In genomic region chr7:20282960-20283359, GRCh38 we compare ENCODE assay signal across 28 cellular contexts. TPM values are rescaled to one million over a fixed set of nuclear protein-coding genes. Genes with fewer than 3 reads are reported as not detected.
DNase-seq lines count a peak whose midpoint lies in the region; ATAC-seq, FAIRE-seq and TF ChIP-seq lines count a peak whose summit lies in the region.
"Had no signal": no experiment of that assay in that cellular context is flagged by ENCODE, and none has a peak within 500 bp of the region (broad histone marks: within the 10 kb centered on the region; RNA-seq: fewer than 3 reads in every experiment).

No MANE protein-coding gene starts in this region.

- H3K9me2 ChIP-seq in GM23248 (ENCODE audit: insufficient read depth): no peaks in the 10 kb centered on the region

- no TSS peak for BruUV-seq in Calu3 (replicated peaks; lab: Mats Ljungman, UMichigan)
- BruUV-seq in Caco-2 (replicated peaks; lab: Mats Ljungman, UMichigan): no TSS peak

- H3K79me2 ChIP-seq in GM23248 (ENCODE audit: insufficient read depth) (no peaks in the 10 kb centered on the region), KMS-11 (ENCODE audit: insufficient read depth, low read depth) (no peaks in the 10 kb centered on the region)

- peaks cover 9% of the 10 kb centered on the region; the same call in 1 of the 2 replicates for H3F3A ChIP-seq in GM23248 (ENCODE audit: insufficient read depth)

- H3K4me3 ChIP-seq in GM23248: no peak overlapping the region
- no peak overlapping the region for H3K4me3 ChIP-seq in KMS-11 (IDR thresholded peaks at IDR 0.05; ENCODE audit: insufficient read depth, low read depth, low read length)
- H3K4me3 ChIP-seq in tibial nerve: no peak overlapping the region
- no peak overlapping the region for H3K4me3 ChIP-seq in Caco-2 (ENCODE audit: low read depth, low read length)
- H3K4me3 ChIP-seq: ascending aorta, cardiac muscle cell, upper lobe of left lung had no signal

- H3K36me3 Mint-ChIP-seq in Calu3 (ENCODE audit: insufficient read depth, unreplicated experiment) (peaks cover under 1% of the 10 kb centered on the region), Caco-2 (ENCODE audit: insufficient read depth, unreplicated experiment) (no peaks in the 10 kb centered on the region)
- H3K36me3 Mint-ChIP-seq: activated CD8-positive, alpha-beta memory T cell treated with anti-CD3 and anti-CD28 coated beads, Interleukin-2, amount 10 ng/mL, durations not matched to agents 7 days and 5 days; CD14-positive monocyte had no signal

- no peak for TF ChIP-seq POLR2A in tibial nerve (IDR thresholded peaks at IDR 0.05)

- 73 to 75% methylated on average over 1 of the region's 1 CpG for WGBS in GM23248 (ENCODE audit: low coverage in 1 of 2, low lambda C conversion rate in 2 of 2, missing lambda C conversion rate in 2 of 2), 2 experiments
- WGBS in tibial nerve, 2 donors: 86 to 93% methylated on average over 1 of the region's 1 CpG

- H3K4me1 ChIP-seq in GM23248 (ENCODE audit: insufficient read depth): peaks cover 19% of the 10 kb centered on the region
- H3K4me1 ChIP-seq in KMS-11 (ENCODE audit: low read depth, poor library complexity, severe bottlenecking): peaks cover 80% of the 10 kb centered on the region
- H3K4me1 ChIP-seq in tibial nerve: no peaks in the 10 kb centered on the region
- peaks cover 17% of the 10 kb centered on the region for H3K4me1 ChIP-seq in Caco-2
- H3K4me1 ChIP-seq: ascending aorta, upper lobe of left lung had no signal

- no peaks in the 10 kb centered on the region for H3K27me3 ChIP-seq in GM23248 (replicated peaks; ENCODE audit: insufficient read depth)
- H3K27me3 ChIP-seq in KMS-11 (ENCODE audit: insufficient read depth, low read depth): no peaks in the 10 kb centered on the region
- H3K27me3 ChIP-seq in tibial nerve: no peaks in the 10 kb centered on the region
- H3K27me3 ChIP-seq in Caco-2 (replicated peaks; ENCODE audit: control insufficient read depth, insufficient read depth, low read length): no peaks in the 10 kb centered on the region
- H3K27me3 ChIP-seq: ascending aorta, cardiac muscle cell, upper lobe of left lung had no signal

- H3K9ac ChIP-seq in GM23248: no peak overlapping the region
- peak overlapping the region; percentile 33 for H3K9ac ChIP-seq in KMS-11

- in situ Hi-C loops in GM23248 (cut with MboI): no loop called here

- H3K9me3 Mint-ChIP-seq in Calu3 (ENCODE audit: low read depth, unreplicated experiment): peaks cover 5% of the 10 kb centered on the region
- H3K9me3 Mint-ChIP-seq in Caco-2 (ENCODE audit: unreplicated experiment): no peaks in the 10 kb centered on the region
- H3K9me3 Mint-ChIP-seq: activated T-cell treated with anti-CD3 and anti-CD28 coated beads, Interleukin-2, amount 50 U/mL, for 72 hours; CD14-positive monocyte; H9; nephron progenitor cell; T-helper 1 cell treated with Interleukin-12 subunit alpha and Interleukin-12 subunit beta and Interleukin-4 antibody, amounts not matched to agents 30 μg/mL and 1 μg/mL, for 36 hours had no signal

- no peak for TF ChIP-seq EP300 in tibial nerve (IDR thresholded peaks at IDR 0.05)

- H3K9me3 ChIP-seq in GM23248 (ENCODE audit: low read depth): no peaks in the 10 kb centered on the region
- H3K9me3 ChIP-seq in tibial nerve: no peaks in the 10 kb centered on the region
- no peaks in the 10 kb centered on the region for H3K9me3 ChIP-seq in Caco-2
- H3K9me3 ChIP-seq: ascending aorta, upper lobe of left lung had no signal

- DNase-seq in Calu3 (no peak), GM23248 (peak; percentile 33), tibial nerve (ENCODE audit: low spot score in 2 of 2) (no peak), NCI-H2029 treated with DMSO at 0.1 percent for 48 hours (lab: John Stamatoyannopoulos, UW) (no peak), Caco-2 (no peak)
- DNase-seq: activated CD4-positive, CD25-positive, alpha-beta regulatory T cell; activated CD8-positive, alpha-beta memory T cell treated with anti-CD3 and anti-CD28 coated beads, Interleukin-2, amount 10 ng/mL, durations not matched to agents 7 days and 5 days; activated T-cell treated with anti-CD3 and anti-CD28 coated beads, Interleukin-2, amount 50 U/mL, for 72 hours; H9; mammary epithelial cell; NCI-H1417 treated with DMSO at 0.1 percent for 48 hours; NCI-H446 treated with DMSO at 0.1 percent for 48 hours; NCI-H774; nephron progenitor cell; stimulated activated CD4-positive, alpha-beta T cell treated with anti-CD3 and anti-CD28 coated beads, Interleukin-15, amount 100 ng/mL, for 24 hours; stimulated activated CD4-positive, alpha-beta T cell treated with anti-CD3 and anti-CD28 coated beads, Interleukin-4, amount 100 ng/mL, for 4 hours; substantia nigra; upper lobe of left lung had no signal

- no peaks in the 10 kb centered on the region for H3K36me3 ChIP-seq in GM23248 (ENCODE audit: low read depth)
- no peaks in the 10 kb centered on the region for H3K36me3 ChIP-seq in KMS-11 (ENCODE audit: insufficient read depth)
- no peaks in the 10 kb centered on the region for H3K36me3 ChIP-seq in tibial nerve
- no peaks in the 10 kb centered on the region for H3K36me3 ChIP-seq in Caco-2 (ENCODE audit: control insufficient read depth, insufficient read depth, low read length)
- H3K36me3 ChIP-seq: ascending aorta, cardiac muscle cell, upper lobe of left lung had no signal

- TF ChIP-seq CTCF in Calu3 (IDR thresholded peaks at IDR 0.05; ENCODE audit: unreplicated experiment): no peak
- no peak for TF ChIP-seq CTCF in KMS-11 (conservative IDR thresholded peaks at IDR 0.05; ENCODE audit: low read depth, low read length)
- no peak for TF ChIP-seq CTCF in tibial nerve (IDR thresholded peaks at IDR 0.05)
- TF ChIP-seq CTCF in Caco-2 (IDR thresholded peaks at IDR 0.05; ENCODE audit: insufficient read depth in 1 of 2, low read depth in 1 of 2, low read length in 1 of 2, severe bottlenecking in 1 of 2, unreplicated experiment in 1 of 2): no peak

- H3K4me1 Mint-ChIP-seq in Calu3 (ENCODE audit: low read depth, unreplicated experiment): peaks cover 54% of the 10 kb centered on the region
- peaks cover 12% of the 10 kb centered on the region for H3K4me1 Mint-ChIP-seq in Caco-2 (ENCODE audit: low read depth, unreplicated experiment)
- H3K4me1 Mint-ChIP-seq: CD14-positive monocyte, nephron progenitor cell had no signal

- POLR2A ChIA-PET in Caco-2 (lab: Charles Lee): no interaction called here

- H3K4me3 Mint-ChIP-seq in Calu3 (ENCODE audit: low read depth, unreplicated experiment) (no peak overlapping the region), Caco-2 (ENCODE audit: unreplicated experiment) (no peak overlapping the region)
- H3K4me3 Mint-ChIP-seq: activated CD8-positive, alpha-beta memory T cell treated with anti-CD3 and anti-CD28 coated beads, Interleukin-2, amount 10 ng/mL, durations not matched to agents 7 days and 5 days; activated T-cell treated with anti-CD3 and anti-CD28 coated beads, Interleukin-2, amount 50 U/mL, for 72 hours; CD14-positive monocyte; H9; nephron progenitor cell; T-helper 1 cell treated with Interleukin-12 subunit alpha and Interleukin-12 subunit beta and Interleukin-4 antibody, amounts not matched to agents 30 μg/mL and 1 μg/mL, for 36 hours had no signal

- H3K4me2 ChIP-seq in GM23248 (ENCODE audit: unreplicated experiment) (no peak overlapping the region), KMS-11 (peak overlapping the region; percentile 89)

- FAIRE-seq in endometrium (lab: Jason Lieb, UNC): peak; percentile 67
- FAIRE-seq: A204.1, colon had no signal

- ATAC-seq in GM18520 (IDR thresholded peaks at IDR 0.05; ENCODE audit: unreplicated experiment): no peak
- ATAC-seq: activated CD8-positive, alpha-beta memory T cell treated with anti-CD3 and anti-CD28 coated beads, Interleukin-2, amount 10 ng/mL, durations not matched to agents 7 days and 5 days; activated T-cell treated with anti-CD3 and anti-CD28 coated beads, Interleukin-2, amount 50 U/mL, for 72 hours had no signal

- H3K27ac Mint-ChIP-seq in Calu3 (ENCODE audit: unreplicated experiment) (peak overlapping the region; percentile 23), Caco-2 (ENCODE audit: unreplicated experiment) (no peak overlapping the region)
- H3K27ac Mint-ChIP-seq: activated CD8-positive, alpha-beta memory T cell treated with anti-CD3 and anti-CD28 coated beads, Interleukin-2, amount 10 ng/mL, durations not matched to agents 7 days and 5 days; CD14-positive monocyte; H9; nephron progenitor cell; T-helper 1 cell treated with Interleukin-12 subunit alpha and Interleukin-12 subunit beta and Interleukin-4 antibody, amounts not matched to agents 30 μg/mL and 1 μg/mL, for 36 hours had no signal

- H3K27me3 Mint-ChIP-seq in Calu3 (ENCODE audit: unreplicated experiment) (no peaks in the 10 kb centered on the region), Caco-2 (ENCODE audit: insufficient read depth, unreplicated experiment) (no peaks in the 10 kb centered on the region)

- intact Hi-C loops in Calu3 (cut with micrococcal nuclease; ENCODE audit: unreplicated experiment): no loop called here
- intact Hi-C loops in Caco-2 (cut with micrococcal nuclease; ENCODE audit: unreplicated experiment): no loop called here

- H4K20me1 ChIP-seq in GM23248 (ENCODE audit: insufficient read depth) (no peaks in the 10 kb centered on the region), KMS-11 (ENCODE audit: insufficient read depth) (no peaks in the 10 kb centered on the region)

- no peak overlapping the region for H2AFZ ChIP-seq in GM23248
- H2AFZ ChIP-seq in KMS-11 (ENCODE audit: low read depth): 0 out of 2 replicates have a peak overlapping the region, but pooled peaks have one; percentile 0

- CTCF ChIA-PET in Calu3 (lab: Charles Lee): interaction anchor here (0.6 to 1.1 kb wide), 2 partner anchors 18 to 90 kb away, joined by 4 read pairs; no protein-coding TSS in a partner anchor
- CTCF ChIA-PET in Caco-2 (lab: Charles Lee): no interaction called here

- no peak overlapping the region for H3K27ac ChIP-seq in GM23248
- H3K27ac ChIP-seq in KMS-11: peak overlapping the region; percentile 79
- H3K27ac ChIP-seq in tibial nerve: no peak overlapping the region
- H3K27ac ChIP-seq: ascending aorta, cardiac muscle cell, epithelial cell of prostate, upper lobe of left lung had no signal

RNA-seq across cellular contexts. Expression of gene ITGB8, which starts 47.7 kb away (rescaled TPM):
- total RNA-seq in Calu3 (2022) (157 and 183 TPM in 2 replicates), tibial nerve (100 to 1,000 TPM; 199 to 606 (median 388) TPM), Caco-2 (2022) (3.2 and 4.6 TPM in 2 replicates)
- total RNA-seq in GM23248 (2014; rRNA removed; shearing (Covaris generic)): 9.9 and 11.9 TPM in 2 replicates
- polyA plus RNA-seq in GM23248 (2016; fragmentation: Nextera tagmentation; extraction: Ambion mirVana): 3.3 and 3.4 TPM in 2 replicates

Comparison
In these comparisons a context has a peak if more than half of its experiments do, and no peak if none do; other contexts are left out.
1. RNA of gene ITGB8, which starts 47.7 kb away (total RNA-seq): 199 to 606 TPM in tibial nerve and 157 to 183 TPM in Calu3; 9.9 to 11.9 TPM in GM23248 and 3.2 to 4.6 TPM in Caco-2; every median in the first group is over 10 times any median in the second.